Comparison of ENCODE assay signal across 19 cellular contexts in the genomic region with DNA sequence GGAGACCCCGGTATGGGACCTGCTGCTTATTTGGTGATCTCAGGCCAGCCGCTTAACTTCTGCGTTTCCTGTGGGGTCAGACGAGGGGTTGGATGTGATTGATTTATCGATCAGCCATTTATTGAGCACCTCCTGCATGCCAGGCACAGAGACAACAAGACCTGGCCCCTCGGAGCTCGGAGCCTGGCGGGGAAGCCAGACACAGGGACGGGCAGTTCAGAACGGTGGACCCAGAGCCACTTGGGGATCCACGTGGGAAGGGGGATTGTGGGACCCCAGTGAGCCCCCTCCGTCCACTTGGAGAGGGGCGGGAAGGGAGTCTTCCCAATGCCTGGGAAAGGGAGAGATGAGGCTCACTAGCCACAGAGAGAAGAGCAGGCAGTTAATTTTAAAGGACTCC.
DNase-seq lines count a peak whose midpoint lies in the region; ATAC-seq and TF ChIP-seq lines count a peak whose summit lies in the region.
"Had no signal": no experiment of that assay in that cellular context is flagged by ENCODE, and none has a peak within 500 bp of the region (broad histone marks: within the 10 kb centered on the region; RNA-seq: fewer than 3 reads in every experiment).

No MANE protein-coding gene starts in this region.

- no peak overlapping the region for H3K4me3 ChIP-seq in ascending aorta
- no peak overlapping the region for H3K4me3 ChIP-seq in heart left ventricle
- H3K4me3 ChIP-seq in suprapubic skin: no peak overlapping the region
- no peak overlapping the region for H3K4me3 ChIP-seq in MG63
- H3K4me3 ChIP-seq: lower lobe of right lung had no signal

- TF ChIP-seq EP300 in suprapubic skin (IDR thresholded peaks at IDR 0.05): no peak

- no peak for ATAC-seq in heart left ventricle
- ATAC-seq: activated T-helper 17 cell treated with anti-CD3 and anti-CD28 coated beads, Interleukin-2, amount 50 U/mL, for 72 hours; lower lobe of right lung had no signal

- TF ChIP-seq POLR2A in heart left ventricle (IDR thresholded peaks at IDR 0.05) (no peak), suprapubic skin (IDR thresholded peaks at IDR 0.05) (no peak)

- peak overlapping the region; percentile 28 for H3K4me3 Mint-ChIP-seq in nephron progenitor cell
- H3K4me3 Mint-ChIP-seq: activated T-helper 17 cell treated with anti-CD3 and anti-CD28 coated beads, Interleukin-2, amount 50 U/mL, for 72 hours; CD4-positive, CD25-positive, alpha-beta regulatory T cell had no signal

- H3K27me3 ChIP-seq in ascending aorta: no peaks in the 10 kb centered on the region
- H3K27me3 ChIP-seq in heart left ventricle: no peaks in the 10 kb centered on the region
- no peaks in the 10 kb centered on the region for H3K27me3 ChIP-seq in suprapubic skin
- H3K27me3 ChIP-seq in MG63: no peaks in the 10 kb centered on the region

- no peaks in the 10 kb centered on the region for H3K36me3 ChIP-seq in ascending aorta
- H3K36me3 ChIP-seq in heart left ventricle: no peaks in the 10 kb centered on the region
- no peaks in the 10 kb centered on the region for H3K36me3 ChIP-seq in suprapubic skin
- no peaks in the 10 kb centered on the region for H3K36me3 ChIP-seq in MG63
- H3K36me3 ChIP-seq: lower lobe of right lung had no signal

- DNase-seq in ascending aorta (ENCODE audit: low spot score in 2 of 2) (no peak), heart left ventricle (no peak), nephron progenitor cell (no peak), suprapubic skin (ENCODE audit: low spot score in 2 of 2) (no peak), MG63 (no peak), DMS153 (lab: John Stamatoyannopoulos, UW) (no peak), NCI-H1930 (lab: John Stamatoyannopoulos, UW) (no peak)
- no peak for DNase-seq in stimulated activated CD4-positive, alpha-beta T cell treated with anti-CD3 and anti-CD28 coated beads, Interleukin-15, amount 100 ng/mL, for 24 hours
- DNase-seq: activated CD4-positive, alpha-beta T cell treated with anti-CD3 and anti-CD28 coated beads, Interleukin-2, amount 50 U/mL, for 1 hour; activated CD8-positive, alpha-beta memory T cell treated with anti-CD3 and anti-CD28 coated beads, Interleukin-2, amount 50 U/mL, for 4 hours; CD4-positive, CD25-positive, alpha-beta regulatory T cell; dermis blood vessel endothelial cell; GOT3; lower lobe of right lung; NCI-H1417 treated with DMSO at 0.1 percent for 48 hours; NCI-H2171 treated with DMSO at 0.1 percent for 48 hours; NCI-H526 treated with DMSO at 0.1 percent for 48 hours had no signal

- H3K9me3 Mint-ChIP-seq in nephron progenitor cell: no peaks in the 10 kb centered on the region
- H3K9me3 Mint-ChIP-seq: activated T-helper 17 cell treated with anti-CD3 and anti-CD28 coated beads, Interleukin-2, amount 50 U/mL, for 72 hours; CD4-positive, CD25-positive, alpha-beta regulatory T cell had no signal

- H3K4me1 Mint-ChIP-seq in nephron progenitor cell: peaks cover 89% of the 10 kb centered on the region
- H3K4me1 Mint-ChIP-seq: activated T-helper 17 cell treated with anti-CD3 and anti-CD28 coated beads, Interleukin-2, amount 50 U/mL, for 72 hours; CD4-positive, CD25-positive, alpha-beta regulatory T cell had no signal

- peaks cover 17 to 22% of the 10 kb centered on the region in 2 donors for H3K4me1 ChIP-seq in ascending aorta
- H3K4me1 ChIP-seq in heart left ventricle: peaks cover 0 to 42% (median 18%) of the 10 kb centered on the region in 12 donors
- H3K4me1 ChIP-seq in suprapubic skin: peaks cover 47% of the 10 kb centered on the region

- no peaks in the 10 kb centered on the region for H3K9me3 ChIP-seq in ascending aorta
- H3K9me3 ChIP-seq in heart left ventricle: no peaks in the 10 kb centered on the region
- H3K9me3 ChIP-seq in suprapubic skin: no peaks in the 10 kb centered on the region
- H3K9me3 ChIP-seq in MG63: no peaks in the 10 kb centered on the region
- H3K9me3 ChIP-seq: lower lobe of right lung had no signal

- no peak overlapping the region for H3K27ac Mint-ChIP-seq in nephron progenitor cell
- H3K27ac Mint-ChIP-seq: activated T-helper 17 cell treated with anti-CD3 and anti-CD28 coated beads, Interleukin-2, amount 50 U/mL, for 72 hours; CD4-positive, CD25-positive, alpha-beta regulatory T cell had no signal

- H3K36me3 Mint-ChIP-seq in nephron progenitor cell (ENCODE audit: low read depth): no peaks in the 10 kb centered on the region
- H3K36me3 Mint-ChIP-seq: CD4-positive, CD25-positive, alpha-beta regulatory T cell had no signal

- TF ChIP-seq CTCF in ascending aorta (IDR thresholded peaks at IDR 0.05) (no peak), heart left ventricle (IDR thresholded peaks at IDR 0.05) (no peak), nephron progenitor cell (IDR thresholded peaks at IDR 0.05) (no peak), suprapubic skin (IDR thresholded peaks at IDR 0.05) (no peak)

- 91 to 95% (median 93%) methylated on average over 12 to 13 of the region's 13 CpGs for WGBS in heart left ventricle, 4 donors
- 75% methylated on average over 12 of the region's 13 CpGs for WGBS in suprapubic skin

- peak overlapping the region; percentile 35 to 61 for H3K27ac ChIP-seq in ascending aorta
- H3K27ac ChIP-seq in heart left ventricle: peak overlapping the region in 10 of 12 donors; percentile 26 to 75 (median 58)
- peak overlapping the region; percentile 64 for H3K27ac ChIP-seq in suprapubic skin
- H3K27ac ChIP-seq: lower lobe of right lung, VCaP had no signal

- H3K27me3 Mint-ChIP-seq in nephron progenitor cell (ENCODE audit: low read depth, poor library complexity): peaks cover 7% of the 10 kb centered on the region
- H3K27me3 Mint-ChIP-seq: CD4-positive, CD25-positive, alpha-beta regulatory T cell had no signal

- intact Hi-C loops in ascending aorta (cut with DNase I): no loop called here
- intact Hi-C loops in heart left ventricle (cut with DNase I): no loop called here
